14 cellular contexts compared by ENCODE assay signal in the genomic region with DNA sequence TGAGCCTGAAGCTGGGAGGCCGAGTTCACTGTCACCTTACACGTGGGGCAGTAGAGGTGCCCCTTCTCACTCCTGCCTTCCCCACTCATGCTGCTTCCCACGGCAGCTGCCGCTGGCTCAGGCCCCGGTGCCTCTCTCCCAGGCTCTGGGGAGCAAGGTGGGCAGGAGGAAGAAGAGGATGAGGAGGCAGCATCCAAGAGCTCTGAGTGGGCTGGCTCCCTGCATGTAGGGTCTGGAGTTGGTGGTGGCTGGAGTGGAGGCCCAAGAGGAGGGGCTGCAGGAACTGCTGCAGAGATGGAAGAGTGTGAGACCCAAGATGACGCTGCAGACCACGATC. TPM values are rescaled to one million over a fixed set of nuclear protein-coding genes. Genes with fewer than 3 reads are reported as not detected.
A peak's percentile ranks its signal among the peaks of the same experiment; 100 is the strongest.
DNase-seq lines count a peak whose midpoint lies in the region; ATAC-seq, FAIRE-seq and TF ChIP-seq lines count a peak whose summit lies in the region.
"Had no signal": no experiment of that assay in that cellular context is flagged by ENCODE, and none has a peak within 500 bp of the region (broad histone marks: within the 10 kb centered on the region; RNA-seq: fewer than 3 reads in every experiment).

No MANE protein-coding gene starts in this region.

- H3F3A ChIP-seq in OCI-LY1 (ENCODE audit: insufficient read depth, low read length): no peaks in the 10 kb centered on the region

- peaks cover 3 to 22% of the 10 kb centered on the region in 2 experiments; a peak in 2 of 3 replicates for H3K36me3 ChIP-seq in HEK293 (ENCODE audit: control insufficient read depth in 2 of 2, insufficient read depth in 1 of 2, low read length in 2 of 2)
- H3K36me3 ChIP-seq in OCI-LY1 (ENCODE audit: insufficient read depth, low read length): peaks cover 7% of the 10 kb centered on the region
- peaks cover 1 to 9% (median 5%) of the 10 kb centered on the region in 4 experiments; a peak in 5 of 8 replicates for H3K36me3 ChIP-seq in H1 (ENCODE audit: control insufficient read depth in 2 of 4, insufficient read depth in 4 of 4, low read length in 3 of 4)
- peaks cover 4% of the 10 kb centered on the region for H3K36me3 ChIP-seq in osteoblast (ENCODE audit: insufficient read depth, low read length)
- peaks cover 17% of the 10 kb centered on the region for H3K36me3 ChIP-seq in MG63

- H3K56ac ChIP-seq in H1 (replicated peaks; ENCODE audit: insufficient read length, low read depth, low read length): no peak overlapping the region

- no peak for TF ChIP-seq RAD21 in H1 (IDR thresholded peaks at IDR 0.05 in 1 of 2, conservative IDR thresholded peaks at IDR 0.05 in 1 of 2; ENCODE audit: low read depth in 2 of 2, low read length in 2 of 2)

- TF ChIP-seq EP300 in H1 (IDR thresholded peaks at IDR 0.05; ENCODE audit: borderline replicate concordance in 1 of 2, low read depth in 2 of 2, low read length in 2 of 2): no peak

- H3K23ac ChIP-seq in H1 (ENCODE audit: insufficient read length): no peak overlapping the region

- H3K4me1 ChIP-seq in HEK293 (ENCODE audit: control insufficient read depth, insufficient read depth, low read length): no peaks in the 10 kb centered on the region
- peaks cover 7% of the 10 kb centered on the region for H3K4me1 ChIP-seq in OCI-LY1 (ENCODE audit: insufficient read depth, low read length, severe bottlenecking)
- peaks cover 0 to 12% (median 5%) of the 10 kb centered on the region in 4 experiments; a peak in 4 of 7 replicates for H3K4me1 ChIP-seq in H1 (replicated peaks in 1 of 4; ENCODE audit: control insufficient read depth in 3 of 4, insufficient read depth in 4 of 4, low read length in 3 of 4)
- H3K4me1 ChIP-seq in osteoblast (ENCODE audit: insufficient read depth, low read length): peaks cover 12% of the 10 kb centered on the region

- no peak for DNase-seq in H1 (ENCODE audit: low read depth in 1 of 2, low spot score in 2 of 2)
- peak; percentile 45 for DNase-seq in osteoblast (ENCODE audit: insufficient read length, low spot score, missing footprints)
- DNase-seq in T-helper 2 cell: no peak
- DNase-seq in MG63: no peak
- DNase-seq: GDM1, NCI-H1105, NCI-H1694 treated with DMSO at 0.1 percent for 48 hours, NCI-H2107, NCI-H510A, NCI-H774, Peyer's patch had no signal

- H3K9ac ChIP-seq in OCI-LY1 (ENCODE audit: low read length): no peak overlapping the region
- H3K9ac ChIP-seq in H1 (replicated peaks in 1 of 4; ENCODE audit: extremely low read depth in 1 of 4, low read depth in 3 of 4, low read length in 3 of 4): no peak overlapping the region

- H3K9me2 ChIP-seq in OCI-LY1 (ENCODE audit: low read depth, low read length): no peaks in the 10 kb centered on the region

- ATAC-seq in GM18520 (IDR thresholded peaks at IDR 0.05; ENCODE audit: unreplicated experiment): no peak

- POLR2A ChIA-PET in HEK293 (lab: Yijun Ruan, JAX): interaction anchor here (5.5 kb wide), 1 partner anchor 11 kb away, joined by 50 read pairs; a partner anchor contains a TSS
- POLR2A ChIA-PET in H1 (lab: Charles Lee; ENCODE audit: partially characterized antibody): interaction anchor here (0.9 to 6.0 kb wide), 12 partner anchors 9 to 508 kb away, joined by 3 to 51 read pairs (median 3); a partner anchor contains a TSS

- WGBS in H1 (ENCODE audit: extremely low coverage in 1 of 2, insufficient coverage in 1 of 2, insufficient read length in 1 of 2, insufficient replicate concordance in 2 of 2, low coverage in 1 of 2, low lambda C conversion rate in 2 of 2, missing lambda C conversion rate in 1 of 2), 2 experiments: 82% methylated on average over 6 of the region's 7 CpGs; no CpG with 5 or more reads in 1 of the 2 experiments

- no peak overlapping the region for H4K8ac ChIP-seq in H1 (ENCODE audit: extremely low read depth, insufficient read depth, low read length)

- H2AK5ac ChIP-seq in H1 (ENCODE audit: low read depth, low read length): no peak overlapping the region

- H3K18ac ChIP-seq in H1 (ENCODE audit: extremely low read depth, low read length): peak overlapping the region; percentile 60; the same call in 1 of the 2 replicates

- no peak overlapping the region for H3K4me2 ChIP-seq in OCI-LY1 (ENCODE audit: low read length)
- H3K4me2 ChIP-seq in H1 (ENCODE audit: insufficient read depth in 1 of 2, low read depth in 2 of 2, low read length in 2 of 2): no peak overlapping the region
- no peak overlapping the region for H3K4me2 ChIP-seq in osteoblast (ENCODE audit: insufficient read depth, low read length)

- H3K23me2 ChIP-seq in H1 (ENCODE audit: low read depth, low read length): 0 out of 2 replicates have a peak, but pooled peaks cover 2% of the 10 kb centered on the region

- H4K20me1 ChIP-seq in OCI-LY1 (ENCODE audit: insufficient read depth, low read length) (no peaks in the 10 kb centered on the region), H1 (replicated peaks in 1 of 2; ENCODE audit: control insufficient read depth in 1 of 2, insufficient read depth in 2 of 2, low read length in 2 of 2) (no peaks in the 10 kb centered on the region), osteoblast (ENCODE audit: insufficient read depth, low read length) (no peaks in the 10 kb centered on the region)

- H4K5ac ChIP-seq in H1 (ENCODE audit: insufficient read length, low read depth, low read length): no peak overlapping the region

- H3K9me3 ChIP-seq in HEK293 (ENCODE audit: control insufficient read depth, insufficient read depth, low read depth, low read length) (no peaks in the 10 kb centered on the region), OCI-LY1 (ENCODE audit: low read length) (no peaks in the 10 kb centered on the region), H1 (ENCODE audit: insufficient read depth in 2 of 2, low read depth in 1 of 2, low read length in 1 of 2) (no peaks in the 10 kb centered on the region), osteoblast (ENCODE audit: low read depth, low read length) (no peaks in the 10 kb centered on the region), MG63 (no peaks in the 10 kb centered on the region)
- H3K9me3 ChIP-seq: Peyer's patch had no signal

- no peak for FAIRE-seq in H1 (lab: Jason Lieb, UNC)

- TF ChIP-seq POLR2A in H1 (IDR thresholded peaks at IDR 0.05; ENCODE audit: control extremely low read depth in 1 of 2, low read depth in 2 of 2, low read length in 2 of 2): no peak

- H2AFZ ChIP-seq in OCI-LY1 (ENCODE audit: low read length): no peak overlapping the region
- no peak overlapping the region for H2AFZ ChIP-seq in H1 (ENCODE audit: low read length)
- no peak overlapping the region for H2AFZ ChIP-seq in osteoblast (ENCODE audit: low read length)

- H3K4me3 ChIP-seq in HEK293 (ENCODE audit: low read depth, low read length) (no peak overlapping the region), OCI-LY1 (ENCODE audit: low read depth, low read length, poor library complexity, severe bottlenecking) (no peak overlapping the region), H1 (ENCODE audit: extremely low read depth in 1 of 4, insufficient read depth in 2 of 4, low read depth in 3 of 4, low read length in 4 of 4) (no peak overlapping the region), osteoblast (ENCODE audit: insufficient read depth, low read length) (no peak overlapping the region), MG63 (no peak overlapping the region)
- H3K4me3 ChIP-seq: Peyer's patch had no signal

- H2BK120ac ChIP-seq in H1 (replicated peaks; ENCODE audit: low read depth, low read length): no peak overlapping the region

- peak overlapping the region; percentile 8 for H4K91ac ChIP-seq in H1 (replicated peaks; ENCODE audit: insufficient read length, low read length)

- H3K14ac ChIP-seq in H1 (ENCODE audit: insufficient read length): no peak overlapping the region

- H2BK20ac ChIP-seq in H1 (ENCODE audit: low read length): 0 out of 2 replicates have a peak overlapping the region, but pooled peaks have one; percentile 72

- H2BK5ac ChIP-seq in H1 (ENCODE audit: low read depth, low read length): no peak overlapping the region; the same call in 1 of the 2 replicates

- H2BK15ac ChIP-seq in H1 (ENCODE audit: low read length): no peak overlapping the region

- H3K79me2 ChIP-seq in OCI-LY1 (ENCODE audit: insufficient read depth, low read length) (no peaks in the 10 kb centered on the region), H1 (ENCODE audit: control insufficient read depth in 1 of 2, insufficient read depth in 2 of 2, low read length in 2 of 2) (no peaks in the 10 kb centered on the region), osteoblast (ENCODE audit: insufficient read depth, low read length) (no peaks in the 10 kb centered on the region)

- H3K27me3 ChIP-seq in OCI-LY1 (ENCODE audit: insufficient read depth, low read length) (no peaks in the 10 kb centered on the region; the same call in 1 of the 2 replicates), H1 (replicated peaks in 1 of 4; ENCODE audit: control insufficient read depth in 3 of 4, extremely low read depth in 1 of 4, insufficient read depth in 3 of 4, low read length in 3 of 4) (no peaks in the 10 kb centered on the region), osteoblast (ENCODE audit: insufficient read depth, low read length) (no peaks in the 10 kb centered on the region), MG63 (no peaks in the 10 kb centered on the region)
- H3K27me3 ChIP-seq: Peyer's patch had no signal

- CTCF ChIA-PET in HEK293 (lab: Yijun Ruan, JAX): interaction anchor here (0.6 to 7.0 kb wide), 13 partner anchors 8 to 208 kb away, joined by 3 to 85 read pairs (median 4); a partner anchor contains a TSS
- CTCF ChIA-PET in H1 (lab: Charles Lee; ENCODE audit: partially characterized antibody): interaction anchor here (0.7 to 38.8 kb wide), 21 partner anchors 12 to 194 kb away, joined by 3 to 1084 read pairs (median 5); a partner anchor contains a TSS

- no peak overlapping the region for H3K27ac ChIP-seq in HEK293 (ENCODE audit: extremely low read depth, low read depth, low read length)
- H3K27ac ChIP-seq in OCI-LY1 (ENCODE audit: low read depth, low read length, poor library complexity, severe bottlenecking): no peak overlapping the region
- no peak overlapping the region for H3K27ac ChIP-seq in H1 (ENCODE audit: low read depth, low read length)
- H3K27ac ChIP-seq in osteoblast (ENCODE audit: low read depth, low read length): no peak overlapping the region
- H3K27ac ChIP-seq: Peyer's patch had no signal

- 0 out of 2 replicates have a peak, but pooled peaks cover 2% of the 10 kb centered on the region for H3K79me1 ChIP-seq in H1 (ENCODE audit: low read depth, low read length)

- TF ChIP-seq CTCF in HEK293 (tag by site-specific recombination; IDR thresholded peaks at IDR 0.05) (no peak; the same call in 1 of the 2 replicates), OCI-LY1 (IDR thresholded peaks at IDR 0.05; ENCODE audit: low read length) (peak; percentile 10; the same call in 1 of the 2 replicates), H1 (IDR thresholded peaks at IDR 0.05; ENCODE audit: control extremely low read depth in 1 of 3, insufficient read depth in 1 of 3, low read depth in 1 of 3, low read length in 3 of 3) (no peak), osteoblast (IDR thresholded peaks at IDR 0.05; ENCODE audit: extremely low read depth, low read depth, low read length) (no peak)

- H2BK12ac ChIP-seq in H1 (ENCODE audit: low read depth, low read length): no peak overlapping the region; the same call in 1 of the 2 replicates

- H3K4ac ChIP-seq in H1 (replicated peaks; ENCODE audit: insufficient read length, low read depth, low read length): no peak overlapping the region

RNA-seq across cellular contexts. Expression of a gene that starts 8.9 kb away (rescaled TPM):
- total RNA-seq in H1 (2021; fragmentation: NEBNext Ultra II Directional; extraction: Animal tissue kit (Norgen Biotek cat#: 25700)): 31.1 and 34.5 TPM in 2 replicates
- 51.1 and 59.7 TPM in 2 replicates for polyA plus RNA-seq in H1 (2011; rRNA removed)
- 48.5 TPM for polyA plus RNA-seq in H1 (2011; cell fraction: cytosol; rRNA removed)
- polyA plus RNA-seq in H1 (2011; cell fraction: nucleus; rRNA removed): 37.1 TPM
- 32.8 to 37.6 TPM (median 36.5 TPM) in 4 replicates for polyA plus RNA-seq in H1 (2012, experiment 1 of 2)
- polyA plus RNA-seq in H1 (2012, experiment 2 of 2): 31.9 TPM
- polyA plus RNA-seq in H1 (2013, experiment 1 of 2): 32.6 TPM
- 33.2 TPM for polyA plus RNA-seq in H1 (2013, experiment 2 of 2)
- polyA minus RNA-seq in H1 (2011; rRNA and poly(A)+ RNA removed): 32.4 and 37.8 TPM in 2 replicates
- polyA minus RNA-seq in H1 (2011; cell fraction: cytosol; rRNA and poly(A)+ RNA removed): 20.8 TPM
- polyA minus RNA-seq in H1 (2011; cell fraction: nucleus; rRNA and poly(A)+ RNA removed): 21.5 TPM
- 38.0 and 39.1 TPM in 2 replicates for total RNA-seq in osteoblast
- 77.5 and 86.3 TPM in 2 replicates for total RNA-seq in MG63 (2014; rRNA removed; shearing (Covaris generic); ENCODE audit: low replicate concordance)

RNA-seq across cellular contexts. Expression of a gene that starts 11.5 kb away (rescaled TPM):
- 129 and 148 TPM in 2 replicates for total RNA-seq in H1 (2021; fragmentation: NEBNext Ultra II Directional; extraction: Animal tissue kit (Norgen Biotek cat#: 25700))
- polyA plus RNA-seq in H1 (2011; rRNA removed): 21.6 and 31.0 TPM in 2 replicates
- polyA plus RNA-seq in H1 (2011; cell fraction: cytosol; rRNA removed): 45.3 TPM
- 36.9 TPM for polyA plus RNA-seq in H1 (2011; cell fraction: nucleus; rRNA removed)
- polyA plus RNA-seq in H1 (2012, experiment 1 of 2): 142 to 161 TPM (median 147 TPM) in 4 replicates
- polyA plus RNA-seq in H1 (2012, experiment 2 of 2): 32.5 TPM
- polyA plus RNA-seq in H1 (2013, experiment 1 of 2): 109 TPM
- 105 TPM for polyA plus RNA-seq in H1 (2013, experiment 2 of 2)
- 77.7 and 86.8 TPM in 2 replicates for polyA minus RNA-seq in H1 (2011; rRNA and poly(A)+ RNA removed)
- 44.3 TPM for polyA minus RNA-seq in H1 (2011; cell fraction: cytosol; rRNA and poly(A)+ RNA removed)
- polyA minus RNA-seq in H1 (2011; cell fraction: nucleus; rRNA and poly(A)+ RNA removed): 95.7 TPM
- 75.3 and 76.3 TPM in 2 replicates for total RNA-seq in osteoblast
- 121 and 123 TPM in 2 replicates for total RNA-seq in MG63 (2014; rRNA removed; shearing (Covaris generic); ENCODE audit: low replicate concordance)

RNA-seq across cellular contexts. Expression of a gene that starts 21.6 kb away (rescaled TPM):
- 1.4 TPM in 2 replicates for total RNA-seq in H1 (2021; fragmentation: NEBNext Ultra II Directional; extraction: Animal tissue kit (Norgen Biotek cat#: 25700))
- 1.0 and 1.5 TPM in 2 replicates for polyA plus RNA-seq in H1 (2011; rRNA removed)
- polyA plus RNA-seq in H1 (2011; cell fraction: cytosol; rRNA removed): 1.1 TPM
- 1.8 TPM for polyA plus RNA-seq in H1 (2011; cell fraction: nucleus; rRNA removed)
- 0.64 to 1.3 TPM (median 1.1 TPM) in 4 replicates for polyA plus RNA-seq in H1 (2012, experiment 1 of 2)
- polyA plus RNA-seq in H1 (2012, experiment 2 of 2): 0.63 TPM
- polyA plus RNA-seq in H1 (2013, experiment 1 of 2): 0.61 TPM
- polyA plus RNA-seq in H1 (2013, experiment 2 of 2): 0.57 TPM
- 1.1 and 1.4 TPM in 2 replicates for polyA minus RNA-seq in H1 (2011; rRNA and poly(A)+ RNA removed)
- polyA minus RNA-seq in H1 (2011; cell fraction: cytosol; rRNA and poly(A)+ RNA removed): 1.5 TPM
- 1.8 TPM for polyA minus RNA-seq in H1 (2011; cell fraction: nucleus; rRNA and poly(A)+ RNA removed)
- under 0.01 and 0.29 TPM in 2 replicates for total RNA-seq in osteoblast
- total RNA-seq in MG63 (2014; rRNA removed; shearing (Covaris generic); ENCODE audit: low replicate concordance): 0.05 TPM in 1 of 2 replicates, not detected in the other
